Comparison of ENCODE assay signal across 1 cellular context in the genomic region with DNA sequence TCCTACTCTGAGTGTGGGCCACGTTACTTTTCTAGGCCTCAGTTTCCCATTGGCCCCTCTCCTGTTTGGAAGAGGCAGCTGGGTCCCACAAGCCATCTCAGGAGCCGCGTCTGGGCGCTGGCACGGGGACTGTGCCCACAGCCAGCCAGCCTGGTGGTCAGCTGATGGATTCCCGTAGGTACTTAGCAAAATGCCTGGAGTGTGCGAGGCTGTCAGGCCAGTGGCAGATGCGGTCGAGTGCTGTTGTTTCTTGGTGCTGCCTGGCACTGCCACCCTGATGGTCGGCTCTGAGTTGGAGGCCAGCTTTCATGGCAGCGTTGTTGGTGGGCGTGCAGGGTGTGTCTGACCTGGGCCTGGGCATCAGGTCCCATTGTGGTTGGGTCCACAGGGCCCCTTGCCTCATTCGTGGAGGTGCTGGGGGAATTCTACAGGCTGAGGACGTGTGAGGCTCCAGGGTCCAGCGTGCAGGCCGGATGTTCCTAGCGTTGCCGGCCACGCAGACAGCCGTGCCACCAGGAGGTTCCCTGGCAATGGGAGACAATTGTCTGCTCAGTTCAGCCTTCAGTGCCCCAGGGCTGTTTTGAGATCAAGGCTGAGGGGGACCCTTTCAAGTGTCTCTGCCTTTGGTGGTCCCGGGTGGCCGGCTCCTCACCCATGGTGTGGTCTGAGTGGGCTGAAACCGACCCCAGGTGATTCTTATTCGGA.
TF ChIP-seq lines count a peak whose summit lies in the region.

No MANE protein-coding gene starts in this region.

TF ChIP-seq in HepG2, 621 proteins besides CTCF, POLR2A, EP300 and RAD21 (continued from another document):
- TF ChIP-seq, protein P1, sequence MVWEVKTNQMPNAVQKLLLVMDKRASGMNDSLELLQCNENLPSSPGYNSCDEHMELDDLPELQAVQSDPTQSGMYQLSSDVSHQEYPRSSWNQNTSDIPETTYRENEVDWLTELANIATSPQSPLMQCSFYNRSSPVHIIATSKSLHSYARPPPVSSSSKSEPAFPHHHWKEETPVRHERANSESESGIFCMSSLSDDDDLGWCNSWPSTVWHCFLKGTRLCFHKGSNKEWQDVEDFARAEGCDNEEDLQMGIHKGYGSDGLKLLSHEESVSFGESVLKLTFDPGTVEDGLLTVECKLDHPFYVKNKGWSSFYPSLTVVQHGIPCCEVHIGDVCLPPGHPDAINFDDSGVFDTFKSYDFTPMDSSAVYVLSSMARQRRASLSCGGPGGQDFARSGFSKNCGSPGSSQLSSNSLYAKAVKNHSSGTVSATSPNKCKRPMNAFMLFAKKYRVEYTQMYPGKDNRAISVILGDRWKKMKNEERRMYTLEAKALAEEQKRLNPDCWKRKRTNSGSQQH (CRISPR knock-in tag; IDR thresholded peaks at IDR 0.05; ENCODE audit: low read depth): no peak
- TF ChIP-seq DMAP1 (CRISPR knock-in tag; IDR thresholded peaks at IDR 0.05) (no peak), ZNF12 (CRISPR knock-in tag; IDR thresholded peaks at IDR 0.05) (no peak), NR2F2 (IDR thresholded peaks at IDR 0.05; ENCODE audit: borderline replicate concordance, low read depth) (no peak), GTF2F1 (IDR thresholded peaks at IDR 0.05; ENCODE audit: low read length) (no peak), FOXK1 (CRISPR knock-in tag; IDR thresholded peaks at IDR 0.05; ENCODE audit: borderline replicate concordance, low read depth) (no peak), IRF2 (CRISPR knock-in tag; IDR thresholded peaks at IDR 0.05) (no peak), ZFP36L1 (CRISPR knock-in tag; IDR thresholded peaks at IDR 0.05) (no peak), MED8 (CRISPR knock-in tag; IDR thresholded peaks at IDR 0.05; ENCODE audit: insufficient replicate concordance) (no peak), KDM2A (CRISPR knock-in tag; IDR thresholded peaks at IDR 0.05; ENCODE audit: borderline replicate concordance, low read depth) (0 out of 2 replicates have a peak, but pooled peaks have one; percentile 10), DNMT1 (CRISPR knock-in tag; IDR thresholded peaks at IDR 0.05) (no peak), ZSCAN21 (CRISPR knock-in tag; IDR thresholded peaks at IDR 0.05; ENCODE audit: borderline replicate concordance) (no peak), ZNF720 (CRISPR knock-in tag; IDR thresholded peaks at IDR 0.05) (no peak), HDAC6 (IDR thresholded peaks at IDR 0.05; ENCODE audit: low read depth, low read length) (no peak), ZNF616 (CRISPR knock-in tag; IDR thresholded peaks at IDR 0.05; ENCODE audit: low read depth) (no peak)
- TF ChIP-seq, protein P2, sequence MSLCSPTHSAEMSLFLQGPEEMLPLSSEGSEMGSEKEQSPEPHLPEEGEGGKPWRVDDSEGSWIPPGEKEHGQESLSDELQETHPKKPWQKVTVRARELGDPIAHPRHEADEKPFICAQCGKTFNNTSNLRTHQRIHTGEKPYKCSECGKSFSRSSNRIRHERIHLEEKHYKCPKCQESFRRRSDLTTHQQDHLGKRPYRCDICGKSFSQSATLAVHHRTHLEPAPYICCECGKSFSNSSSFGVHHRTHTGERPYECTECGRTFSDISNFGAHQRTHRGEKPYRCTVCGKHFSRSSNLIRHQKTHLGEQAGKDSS (CRISPR knock-in tag; IDR thresholded peaks at IDR 0.05; ENCODE audit: borderline replicate concordance, low read depth): no peak
- TF ChIP-seq, protein P3, sequence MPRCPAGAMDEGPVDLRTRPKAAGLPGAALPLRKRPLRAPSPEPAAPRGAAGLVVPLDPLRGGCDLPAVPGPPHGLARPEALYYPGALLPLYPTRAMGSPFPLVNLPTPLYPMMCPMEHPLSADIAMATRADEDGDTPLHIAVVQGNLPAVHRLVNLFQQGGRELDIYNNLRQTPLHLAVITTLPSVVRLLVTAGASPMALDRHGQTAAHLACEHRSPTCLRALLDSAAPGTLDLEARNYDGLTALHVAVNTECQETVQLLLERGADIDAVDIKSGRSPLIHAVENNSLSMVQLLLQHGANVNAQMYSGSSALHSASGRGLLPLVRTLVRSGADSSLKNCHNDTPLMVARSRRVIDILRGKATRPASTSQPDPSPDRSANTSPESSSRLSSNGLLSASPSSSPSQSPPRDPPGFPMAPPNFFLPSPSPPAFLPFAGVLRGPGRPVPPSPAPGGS (CRISPR knock-in tag; IDR thresholded peaks at IDR 0.05): no peak
- TF ChIP-seq, protein P4, sequence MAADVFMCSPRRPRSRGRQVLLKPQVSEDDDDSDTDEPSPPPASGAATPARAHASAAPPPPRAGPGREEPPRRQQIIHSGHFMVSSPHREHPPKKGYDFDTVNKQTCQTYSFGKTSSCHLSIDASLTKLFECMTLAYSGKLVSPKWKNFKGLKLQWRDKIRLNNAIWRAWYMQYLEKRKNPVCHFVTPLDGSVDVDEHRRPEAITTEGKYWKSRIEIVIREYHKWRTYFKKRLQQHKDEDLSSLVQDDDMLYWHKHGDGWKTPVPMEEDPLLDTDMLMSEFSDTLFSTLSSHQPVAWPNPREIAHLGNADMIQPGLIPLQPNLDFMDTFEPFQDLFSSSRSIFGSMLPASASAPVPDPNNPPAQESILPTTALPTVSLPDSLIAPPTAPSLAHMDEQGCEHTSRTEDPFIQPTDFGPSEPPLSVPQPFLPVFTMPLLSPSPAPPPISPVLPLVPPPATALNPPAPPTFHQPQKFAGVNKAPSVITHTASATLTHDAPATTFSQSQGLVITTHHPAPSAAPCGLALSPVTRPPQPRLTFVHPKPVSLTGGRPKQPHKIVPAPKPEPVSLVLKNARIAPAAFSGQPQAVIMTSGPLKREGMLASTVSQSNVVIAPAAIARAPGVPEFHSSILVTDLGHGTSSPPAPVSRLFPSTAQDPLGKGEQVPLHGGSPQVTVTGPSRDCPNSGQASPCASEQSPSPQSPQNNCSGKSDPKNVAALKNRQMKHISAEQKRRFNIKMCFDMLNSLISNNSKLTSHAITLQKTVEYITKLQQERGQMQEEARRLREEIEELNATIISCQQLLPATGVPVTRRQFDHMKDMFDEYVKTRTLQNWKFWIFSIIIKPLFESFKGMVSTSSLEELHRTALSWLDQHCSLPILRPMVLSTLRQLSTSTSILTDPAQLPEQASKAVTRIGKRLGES (CRISPR knock-in tag; IDR thresholded peaks at IDR 0.05; ENCODE audit: borderline replicate concordance): no peak
- TF ChIP-seq, protein P5, sequence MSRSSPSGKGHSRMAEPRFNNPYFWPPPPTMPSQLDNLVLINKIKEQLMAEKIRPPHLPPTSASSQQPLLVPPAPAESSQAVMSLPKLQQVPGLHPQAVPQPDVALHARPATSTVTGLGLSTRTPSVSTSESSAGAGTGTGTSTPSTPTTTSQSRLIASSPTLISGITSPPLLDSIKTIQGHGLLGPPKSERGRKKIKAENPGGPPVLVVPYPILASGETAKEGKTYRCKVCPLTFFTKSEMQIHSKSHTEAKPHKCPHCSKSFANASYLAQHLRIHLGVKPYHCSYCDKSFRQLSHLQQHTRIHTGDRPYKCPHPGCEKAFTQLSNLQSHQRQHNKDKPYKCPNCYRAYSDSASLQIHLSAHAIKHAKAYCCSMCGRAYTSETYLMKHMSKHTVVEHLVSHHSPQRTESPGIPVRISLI (CRISPR knock-in tag; IDR thresholded peaks at IDR 0.05; ENCODE audit: borderline replicate concordance): no peak
